ENCODE assay signal across 8 cellular contexts in genomic region chr18:79068946-79069791, GRCh38. TPM values are rescaled to one million over a fixed set of nuclear protein-coding genes. Genes with fewer than 3 reads are reported as not detected.
DNase-seq lines count a peak whose midpoint lies in the region; ATAC-seq and TF ChIP-seq lines count a peak whose summit lies in the region.

A gene with protein sequence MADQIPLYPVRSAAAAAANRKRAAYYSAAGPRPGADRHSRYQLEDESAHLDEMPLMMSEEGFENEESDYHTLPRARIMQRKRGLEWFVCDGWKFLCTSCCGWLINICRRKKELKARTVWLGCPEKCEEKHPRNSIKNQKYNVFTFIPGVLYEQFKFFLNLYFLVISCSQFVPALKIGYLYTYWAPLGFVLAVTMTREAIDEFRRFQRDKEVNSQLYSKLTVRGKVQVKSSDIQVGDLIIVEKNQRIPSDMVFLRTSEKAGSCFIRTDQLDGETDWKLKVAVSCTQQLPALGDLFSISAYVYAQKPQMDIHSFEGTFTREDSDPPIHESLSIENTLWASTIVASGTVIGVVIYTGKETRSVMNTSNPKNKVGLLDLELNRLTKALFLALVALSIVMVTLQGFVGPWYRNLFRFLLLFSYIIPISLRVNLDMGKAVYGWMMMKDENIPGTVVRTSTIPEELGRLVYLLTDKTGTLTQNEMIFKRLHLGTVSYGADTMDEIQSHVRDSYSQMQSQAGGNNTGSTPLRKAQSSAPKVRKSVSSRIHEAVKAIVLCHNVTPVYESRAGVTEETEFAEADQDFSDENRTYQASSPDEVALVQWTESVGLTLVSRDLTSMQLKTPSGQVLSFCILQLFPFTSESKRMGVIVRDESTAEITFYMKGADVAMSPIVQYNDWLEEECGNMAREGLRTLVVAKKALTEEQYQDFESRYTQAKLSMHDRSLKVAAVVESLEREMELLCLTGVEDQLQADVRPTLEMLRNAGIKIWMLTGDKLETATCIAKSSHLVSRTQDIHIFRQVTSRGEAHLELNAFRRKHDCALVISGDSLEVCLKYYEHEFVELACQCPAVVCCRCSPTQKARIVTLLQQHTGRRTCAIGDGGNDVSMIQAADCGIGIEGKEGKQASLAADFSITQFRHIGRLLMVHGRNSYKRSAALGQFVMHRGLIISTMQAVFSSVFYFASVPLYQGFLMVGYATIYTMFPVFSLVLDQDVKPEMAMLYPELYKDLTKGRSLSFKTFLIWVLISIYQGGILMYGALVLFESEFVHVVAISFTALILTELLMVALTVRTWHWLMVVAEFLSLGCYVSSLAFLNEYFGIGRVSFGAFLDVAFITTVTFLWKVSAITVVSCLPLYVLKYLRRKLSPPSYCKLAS (plus strand): TSS chr18:79069394. CDS start chr18:79069411, 17 bp downstream.

- peaks cover 51% of the 10 kb centered on the region for H3K36me3 Mint-ChIP-seq in GM23338 (ENCODE audit: low read depth)
- H3K36me3 Mint-ChIP-seq in nephron progenitor cell (ENCODE audit: low read depth): peaks cover 41% of the 10 kb centered on the region

- peak; percentile 93 for ATAC-seq in GM23338
- peak; percentile 90 for ATAC-seq in stimulated activated naive CD8-positive, alpha-beta T cell treated with anti-CD3 and anti-CD28 coated beads, Interleukin-15, amount 100 ng/mL, for 72 hours

- H3K4me1 Mint-ChIP-seq in GM23338 (peaks cover 4% of the 10 kb centered on the region), nephron progenitor cell (peaks cover 13% of the 10 kb centered on the region)
- H3K4me1 Mint-ChIP-seq in stimulated activated naive CD8-positive, alpha-beta T cell treated with anti-CD3 and anti-CD28 coated beads, Interleukin-15, amount 100 ng/mL, for 72 hours: peaks cover 37% of the 10 kb centered on the region

- H3K27me3 Mint-ChIP-seq in GM23338 (ENCODE audit: insufficient read depth, low read depth, poor library complexity): peaks cover 14% of the 10 kb centered on the region
- H3K27me3 Mint-ChIP-seq in nephron progenitor cell (ENCODE audit: low read depth, poor library complexity): peaks cover 20% of the 10 kb centered on the region
- no peaks in the 10 kb centered on the region for H3K27me3 Mint-ChIP-seq in stimulated activated naive CD8-positive, alpha-beta T cell treated with anti-CD3 and anti-CD28 coated beads, Interleukin-15, amount 100 ng/mL, for 72 hours

- H4K20me1 ChIP-seq in GM23338 (replicated peaks; ENCODE audit: insufficient read depth): no peaks in the 10 kb centered on the region

- peaks cover 44% of the 10 kb centered on the region for H3K79me2 ChIP-seq in GM23338 (replicated peaks; ENCODE audit: insufficient read depth)

- peak; percentile 95 for DNase-seq in EL
- DNase-seq in GM23338 (ENCODE audit: low spot score): peak; percentile 99
- peak; percentile 94 for DNase-seq in LHCN-M2 (ENCODE audit: low read depth)
- peak; percentile 79 to 88 for DNase-seq in SHP77 (lab: John Stamatoyannopoulos, UW)
- DNase-seq in activated effector memory CD4-positive, alpha-beta T cell treated with Interleukin-2 at 50 U/mL for 16 hours: peak; percentile 98
- DNase-seq in fibroblast of the aortic adventitia (ENCODE audit: low read depth): peak; percentile 96
- DNase-seq in nephron progenitor cell: peak; percentile 96
- peak; percentile 100 for DNase-seq in stimulated activated naive CD8-positive, alpha-beta T cell treated with anti-CD3 and anti-CD28 coated beads, Interleukin-15, amount 100 ng/mL, for 72 hours

- H3K27ac Mint-ChIP-seq in GM23338: peak within 1 kb of the TSS; percentile 82
- H3K27ac Mint-ChIP-seq in nephron progenitor cell: peak within 1 kb of the TSS; percentile 92
- H3K27ac Mint-ChIP-seq in stimulated activated naive CD8-positive, alpha-beta T cell treated with anti-CD3 and anti-CD28 coated beads, Interleukin-15, amount 100 ng/mL, for 72 hours: peak within 1 kb of the TSS; percentile 96 to 99

- H3K4me2 ChIP-seq in GM23338: peak within 1 kb of the TSS; percentile 97

- no peaks in the 10 kb centered on the region for H3K9me2 ChIP-seq in GM23338 (ENCODE audit: insufficient read depth)

- H3K4me3 Mint-ChIP-seq in GM23338: peak within 1 kb of the TSS; percentile 89
- H3K4me3 Mint-ChIP-seq in nephron progenitor cell: peak within 1 kb of the TSS; percentile 92
- peak within 1 kb of the TSS; percentile 83 to 93 for H3K4me3 Mint-ChIP-seq in stimulated activated naive CD8-positive, alpha-beta T cell treated with anti-CD3 and anti-CD28 coated beads, Interleukin-15, amount 100 ng/mL, for 72 hours

- H3F3A ChIP-seq in GM23338 (replicated peaks; ENCODE audit: low read depth): no peaks in the 10 kb centered on the region

- H3K4me1 ChIP-seq in GM23338 (ENCODE audit: insufficient read depth): peaks cover 4% of the 10 kb centered on the region

- H3K27me3 ChIP-seq in GM23338 (ENCODE audit: insufficient read depth): no peaks in the 10 kb centered on the region

- no peak for TF ChIP-seq CTCF in GM23338 (conservative IDR thresholded peaks at IDR 0.05; ENCODE audit: low read depth in 2 of 2)
- TF ChIP-seq CTCF in fibroblast of the aortic adventitia (IDR thresholded peaks at IDR 0.05; ENCODE audit: insufficient read depth, low read length): no peak
- no peak for TF ChIP-seq CTCF in nephron progenitor cell (IDR thresholded peaks at IDR 0.05)

- no peaks in the 10 kb centered on the region for H3K36me3 ChIP-seq in GM23338 (ENCODE audit: insufficient read depth)

- H3K27ac ChIP-seq in GM23338 (ENCODE audit: low read depth): peak within 1 kb of the TSS; percentile 87

- peak within 1 kb of the TSS; percentile 90; the same call in 1 of the 2 replicates for H2AFZ ChIP-seq in GM23338

- H3K4me3 ChIP-seq in GM23338 (peak within 1 kb of the TSS; percentile 80), fibroblast of the aortic adventitia (ENCODE audit: low read depth, low read length) (peak within 1 kb of the TSS; percentile 74)

- H3K9me3 Mint-ChIP-seq in GM23338 (peaks cover 58% of the 10 kb centered on the region), nephron progenitor cell (peaks cover 69% of the 10 kb centered on the region)
- H3K9me3 Mint-ChIP-seq in stimulated activated naive CD8-positive, alpha-beta T cell treated with anti-CD3 and anti-CD28 coated beads, Interleukin-15, amount 100 ng/mL, for 72 hours: peaks cover 25 to 31% of the 10 kb centered on the region in 2 donors

TF ChIP-seq in GM23338, 12 proteins besides CTCF, POLR2A, EP300 and RAD21:
- no peak for TF ChIP-seq ZNF331 (CRISPR knock-in tag; IDR thresholded peaks at IDR 0.05; ENCODE audit: low read depth)
- TF ChIP-seq POLR2AphosphoS5 (IDR thresholded peaks at IDR 0.05; ENCODE audit: low read depth): peak; percentile 81
- TF ChIP-seq CREB1 (CRISPR knock-in tag; IDR thresholded peaks at IDR 0.05; ENCODE audit: low read depth): peak; percentile 100
- no peak for TF ChIP-seq ZNF114 (CRISPR knock-in tag; IDR thresholded peaks at IDR 0.05)
- TF ChIP-seq, protein P1, sequence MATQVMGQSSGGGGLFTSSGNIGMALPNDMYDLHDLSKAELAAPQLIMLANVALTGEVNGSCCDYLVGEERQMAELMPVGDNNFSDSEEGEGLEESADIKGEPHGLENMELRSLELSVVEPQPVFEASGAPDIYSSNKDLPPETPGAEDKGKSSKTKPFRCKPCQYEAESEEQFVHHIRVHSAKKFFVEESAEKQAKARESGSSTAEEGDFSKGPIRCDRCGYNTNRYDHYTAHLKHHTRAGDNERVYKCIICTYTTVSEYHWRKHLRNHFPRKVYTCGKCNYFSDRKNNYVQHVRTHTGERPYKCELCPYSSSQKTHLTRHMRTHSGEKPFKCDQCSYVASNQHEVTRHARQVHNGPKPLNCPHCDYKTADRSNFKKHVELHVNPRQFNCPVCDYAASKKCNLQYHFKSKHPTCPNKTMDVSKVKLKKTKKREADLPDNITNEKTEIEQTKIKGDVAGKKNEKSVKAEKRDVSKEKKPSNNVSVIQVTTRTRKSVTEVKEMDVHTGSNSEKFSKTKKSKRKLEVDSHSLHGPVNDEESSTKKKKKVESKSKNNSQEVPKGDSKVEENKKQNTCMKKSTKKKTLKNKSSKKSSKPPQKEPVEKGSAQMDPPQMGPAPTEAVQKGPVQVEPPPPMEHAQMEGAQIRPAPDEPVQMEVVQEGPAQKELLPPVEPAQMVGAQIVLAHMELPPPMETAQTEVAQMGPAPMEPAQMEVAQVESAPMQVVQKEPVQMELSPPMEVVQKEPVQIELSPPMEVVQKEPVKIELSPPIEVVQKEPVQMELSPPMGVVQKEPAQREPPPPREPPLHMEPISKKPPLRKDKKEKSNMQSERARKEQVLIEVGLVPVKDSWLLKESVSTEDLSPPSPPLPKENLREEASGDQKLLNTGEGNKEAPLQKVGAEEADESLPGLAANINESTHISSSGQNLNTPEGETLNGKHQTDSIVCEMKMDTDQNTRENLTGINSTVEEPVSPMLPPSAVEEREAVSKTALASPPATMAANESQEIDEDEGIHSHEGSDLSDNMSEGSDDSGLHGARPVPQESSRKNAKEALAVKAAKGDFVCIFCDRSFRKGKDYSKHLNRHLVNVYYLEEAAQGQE (IDR thresholded peaks at IDR 0.05; ENCODE audit: unreplicated experiment): no peak
- no peak for TF ChIP-seq NANOG (IDR thresholded peaks at IDR 0.05; ENCODE audit: borderline replicate concordance)
- TF ChIP-seq EZH2phosphoT487 (IDR thresholded peaks at IDR 0.05; ENCODE audit: unreplicated experiment): no peak
- TF ChIP-seq JUNB (IDR thresholded peaks at IDR 0.05; ENCODE audit: unreplicated experiment): no peak

RNA-seq across cellular contexts. Expression of the gene that starts here (rescaled TPM):
- total RNA-seq in GM23338 (2014; rRNA removed; shearing (Covaris generic)): 25.6 and 29.7 TPM in 2 replicates
- polyA plus RNA-seq in GM23338 (2016; fragmentation: Nextera tagmentation; extraction: Ambion mirVana): 12.1 and 14.2 TPM in 2 replicates
- 11.5 and 11.7 TPM in 2 replicates for total RNA-seq in LHCN-M2 (2014; rRNA removed)
- polyA plus RNA-seq in LHCN-M2 (2012): 6.3 TPM
- total RNA-seq in fibroblast of the aortic adventitia (ENCODE audit: low replicate concordance): 22.0 and 30.8 TPM in 2 replicates

Comparison
In these comparisons a context has a peak if more than half of its experiments do, and no peak if none do; other contexts are left out.
1. Peak in every context shown above with its lines: DNase-seq, ATAC-seq, H3K4me3 ChIP-seq and H3K27ac ChIP-seq.